1 cellular context compared by ENCODE assay signal in genomic region chr1:42925132-42925769, GRCh38.
TF ChIP-seq lines count a peak whose summit lies in the region.

No MANE protein-coding gene starts in this region.

TF ChIP-seq in SK-N-SH, 30 proteins besides CTCF, POLR2A, EP300 and RAD21 (continued from another document):
- TF ChIP-seq REST (IDR thresholded peaks at IDR 0.05; ENCODE audit: low read depth, low read length) (no peak), GATA2 (CRISPR knock-in tag; IDR thresholded peaks at IDR 0.05) (no peak)
TF ChIP-seq in SK-N-SH: peak in this region for 0.
